8 cellular contexts compared by ENCODE assay signal in genomic region chr12:120194534-120195395, GRCh38. TPM values are rescaled to one million over a fixed set of nuclear protein-coding genes. Genes with fewer than 3 reads are reported as not detected.
DNase-seq lines count a peak whose midpoint lies in the region; ATAC-seq and TF ChIP-seq lines count a peak whose summit lies in the region.

TSS of gene GCN1 (minus strand) at chr12:120194715. CDS start at chr12:120194697, 18 bp downstream.

- H3K4me2 ChIP-seq in OCI-LY3 (ENCODE audit: low read length) = peak within 1 kb of the TSS; percentile 97

- H3K27me3 ChIP-seq in CD8-positive, alpha-beta T cell (ENCODE audit: insufficient read depth, low read length) = no peaks in the 10 kb centered on the region
- H3K27me3 ChIP-seq in HL-60 (ENCODE audit: insufficient read depth, poor library complexity, severe bottlenecking) (no peaks in the 10 kb centered on the region), OCI-LY3 (ENCODE audit: low read depth, low read length) (no peaks in the 10 kb centered on the region), mucosa of rectum (ENCODE audit: control insufficient read depth in 2 of 2, insufficient read depth in 2 of 2, low read length in 2 of 2) (no peaks in the 10 kb centered on the region)

- H3K27ac Mint-ChIP-seq in CD8-positive, alpha-beta T cell = peak within 1 kb of the TSS; percentile 95

- peaks cover 87% of the 10 kb centered on the region for H3K79me2 ChIP-seq in OCI-LY3 (ENCODE audit: low read length)

- H3K4me3 Mint-ChIP-seq in CD8-positive, alpha-beta T cell = peak within 1 kb of the TSS; percentile 82

- H3K27me3 Mint-ChIP-seq in CD8-positive, alpha-beta T cell (ENCODE audit: low read depth) = no peaks in the 10 kb centered on the region

- peak within 1 kb of the TSS; percentile 67 for H3K4me3 ChIP-seq in CD8-positive, alpha-beta T cell (ENCODE audit: low read depth, low read length)
- H3K4me3 ChIP-seq in HL-60 (replicated peaks; ENCODE audit: insufficient read depth, low read length) (peak within 1 kb of the TSS; percentile 81), OCI-LY3 (ENCODE audit: low read length) (peak within 1 kb of the TSS; percentile 96), epithelial cell of proximal tubule (ENCODE audit: low read depth, low read length) (peak within 1 kb of the TSS; percentile 95), mucosa of rectum (ENCODE audit: low read length in 2 of 2) (peak within 1 kb of the TSS; percentile 85 to 98)

- intact Hi-C loops in CD8-positive, alpha-beta T cell (cut with DNase I, micrococcal nuclease) = loop anchor here (1.0 to 10.0 kb wide), 6 partner anchors 74 to 1820 kb away; partner anchors contain the start of genes BICDL1 (in 1 of the 2), RAB35 (in 1 of the 2), RNF10 (in 1 of the 2) and SUDS3 (in 1 of the 2)

- no peak for TF ChIP-seq CTCF in CD8-positive, alpha-beta T cell (IDR thresholded peaks at IDR 0.05)
- TF ChIP-seq CTCF in HL-60 (IDR thresholded peaks at IDR 0.05; ENCODE audit: insufficient read depth, low read length) (no peak), OCI-LY3 (IDR thresholded peaks at IDR 0.05; ENCODE audit: low read depth, low read length) (no peak), epithelial cell of proximal tubule (conservative IDR thresholded peaks at IDR 0.05; ENCODE audit: low read depth, low read length) (no peak)

- H3K27ac ChIP-seq in CD8-positive, alpha-beta T cell (ENCODE audit: low read depth, low read length) = peak within 1 kb of the TSS; percentile 73
- H3K27ac ChIP-seq in HL-60 (replicated peaks) = peak within 1 kb of the TSS; percentile 85
- H3K27ac ChIP-seq in OCI-LY3 (ENCODE audit: low read length) = peak within 1 kb of the TSS; percentile 85
- peak within 1 kb of the TSS; percentile 86 to 90 for H3K27ac ChIP-seq in mucosa of rectum (ENCODE audit: low read depth in 2 of 2, low read length in 2 of 2)

- peaks cover 34% of the 10 kb centered on the region for H4K20me1 ChIP-seq in OCI-LY3 (ENCODE audit: insufficient read depth, low read length)

- 0 out of 2 replicates have a peak within 1 kb of the TSS, but pooled peaks have one; percentile 12 for H2AFZ ChIP-seq in OCI-LY3 (ENCODE audit: low read depth, low read length)

- POLR2A ChIA-PET in CD8-positive, alpha-beta T cell (lab: Charles Lee) = interaction anchor here (1.6 kb wide), 1 partner anchor 97 kb away, joined by 6 read pairs; the partner anchor contains the start of gene RNU4-2

- H3K36me3 Mint-ChIP-seq in CD8-positive, alpha-beta T cell = peaks cover 55% of the 10 kb centered on the region

- ATAC-seq in CD8-positive, alpha-beta T cell = peak; percentile 86
- peak; percentile 79 for ATAC-seq in GM19397 (IDR thresholded peaks at IDR 0.05; ENCODE audit: unreplicated experiment)

- peaks cover 21% of the 10 kb centered on the region for H3K36me3 ChIP-seq in CD8-positive, alpha-beta T cell (ENCODE audit: insufficient read depth, low read length)
- H3K36me3 ChIP-seq in OCI-LY3 (replicated peaks; ENCODE audit: low read depth, low read length) = peaks cover 57% of the 10 kb centered on the region
- H3K36me3 ChIP-seq in mucosa of rectum (ENCODE audit: control insufficient read depth in 2 of 2, insufficient read depth in 2 of 2, low read length in 2 of 2) = peaks cover 30 to 46% of the 10 kb centered on the region in 2 donors

- H3K4me1 Mint-ChIP-seq in CD8-positive, alpha-beta T cell (ENCODE audit: low read depth) = peaks cover 44% of the 10 kb centered on the region

- H3K9me3 Mint-ChIP-seq in CD8-positive, alpha-beta T cell = no peaks in the 10 kb centered on the region

- CTCF ChIA-PET in CD8-positive, alpha-beta T cell (lab: Charles Lee) = no interaction called here

- H3K9ac ChIP-seq in OCI-LY3 (ENCODE audit: low read length) (peak within 1 kb of the TSS; percentile 94), mucosa of rectum (ENCODE audit: low read depth in 1 of 2, low read length in 2 of 2) (peak within 1 kb of the TSS; percentile 81 to 88)

- H3K9me3 ChIP-seq in CD8-positive, alpha-beta T cell (ENCODE audit: low read length) = no peaks in the 10 kb centered on the region
- H3K9me3 ChIP-seq in OCI-LY3 (ENCODE audit: insufficient read depth, low read length) (no peaks in the 10 kb centered on the region), mucosa of rectum (ENCODE audit: control insufficient read depth in 2 of 2, low read length in 2 of 2) (no peaks in the 10 kb centered on the region)

- peaks cover 36% of the 10 kb centered on the region for H3K4me1 ChIP-seq in CD8-positive, alpha-beta T cell (ENCODE audit: insufficient read depth, low read length)
- H3K4me1 ChIP-seq in OCI-LY3 (ENCODE audit: low read length) (peaks cover 48% of the 10 kb centered on the region), mucosa of rectum (ENCODE audit: control insufficient read depth in 2 of 2, insufficient read depth in 2 of 2, low read length in 2 of 2) (peaks cover 20 to 22% of the 10 kb centered on the region in 2 donors)

- peak; percentile 76 to 94 (median 86) for DNase-seq in CD8-positive, alpha-beta T cell
- DNase-seq in HL-60 (ENCODE audit: low read depth in 1 of 2, low spot score in 1 of 2) = peak; percentile 74 to 80
- peak; percentile 85 for DNase-seq in activated T-cell treated with anti-CD3 and anti-CD28 coated beads for 4 hours
- DNase-seq in epithelial cell of proximal tubule (ENCODE audit: low read depth) = no peak
- DNase-seq in stimulated activated CD8-positive, alpha-beta memory T cell treated with anti-CD3 and anti-CD28 coated beads, Interleukin-4, amount 100 ng/mL, for 4 hours (ENCODE audit: low read depth in 2 of 2, low spot score in 1 of 2) = peak; percentile 69 to 79

RNA-seq across cellular contexts. Expression of gene GCN1, which starts in this region (rescaled TPM):
- total RNA-seq in CD8-positive, alpha-beta T cell = 100 to 1,000 TPM; 161 to 163 TPM
- total RNA-seq in epithelial cell of proximal tubule = 73.9 and 79.2 TPM in 2 replicates
